ENCODE assay signal across 8 cellular contexts in the genomic region with DNA sequence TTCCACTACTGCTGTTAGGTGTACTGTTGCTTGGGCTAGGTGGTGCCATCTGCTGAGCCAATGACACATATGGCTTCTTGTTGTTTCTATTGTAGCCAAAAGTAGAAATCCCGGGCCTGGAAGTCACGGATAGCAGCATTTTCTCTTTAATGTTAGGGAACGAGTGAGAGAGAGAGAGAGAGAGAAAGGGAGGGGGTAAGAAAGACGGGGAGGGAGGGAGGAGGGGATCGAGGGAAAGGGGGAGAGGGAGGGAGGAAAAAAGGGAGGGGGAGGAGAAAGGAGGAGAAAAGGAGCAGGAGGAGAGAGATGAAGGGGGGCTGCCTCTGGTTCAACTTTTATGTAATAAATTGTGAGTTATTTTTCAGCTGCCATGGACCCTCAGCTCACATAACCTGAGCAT. TPM values are rescaled to one million over a fixed set of nuclear protein-coding genes. Genes with fewer than 3 reads are reported as not detected.
DNase-seq lines count a peak whose midpoint lies in the region; ATAC-seq and TF ChIP-seq lines count a peak whose summit lies in the region.
"Not testable (repeated sequence)": the region's sequence is repeated elsewhere in the genome, so short reads cannot be mapped to it uniquely, and the experiment has no call there.

No MANE protein-coding gene starts in this region.

- H3K27ac ChIP-seq in mesodermal cell (ENCODE audit: low read depth, low read length, severe bottlenecking): not testable (repeated sequence)

- H3K36me3 Mint-ChIP-seq in activated CD8-positive, alpha-beta memory T cell treated with anti-CD3 and anti-CD28 coated beads, Interleukin-2, amount 10 ng/mL, durations not matched to agents 7 days and 5 days: peaks cover 57% of the 10 kb centered on the region

- not testable (repeated sequence) for H3K4me1 ChIP-seq in mesodermal cell (ENCODE audit: control insufficient read depth, insufficient read depth, low read length, poor library complexity, severe bottlenecking)
- H3K4me1 ChIP-seq in skeletal muscle satellite cell (ENCODE audit: control insufficient read depth, insufficient read depth, low read length): peaks cover 15% of the 10 kb centered on the region

- not testable (repeated sequence) for H3K27me3 ChIP-seq in skeletal muscle satellite cell (ENCODE audit: control insufficient read depth, insufficient read depth, low read length)

- not testable (repeated sequence) for H3K27ac Mint-ChIP-seq in activated CD8-positive, alpha-beta memory T cell treated with anti-CD3 and anti-CD28 coated beads, Interleukin-2, amount 10 ng/mL, durations not matched to agents 7 days and 5 days

- 94 to 97% methylated on average over 3 to 5 of the region's 5 CpGs for WGBS in mesodermal cell (ENCODE audit: insufficient coverage in 2 of 2), 2 experiments

- CTCF ChIA-PET in activated CD8-positive, alpha-beta memory T cell treated with anti-CD3 and anti-CD28 coated beads, Interleukin-2, amount 10 ng/mL, durations not matched to agents 7 days and 5 days (lab: Charles Lee): not testable (repeated sequence)

- not testable (repeated sequence) for H3K27me3 Mint-ChIP-seq in activated CD8-positive, alpha-beta memory T cell treated with anti-CD3 and anti-CD28 coated beads, Interleukin-2, amount 10 ng/mL, durations not matched to agents 7 days and 5 days

- H3K4me1 Mint-ChIP-seq in activated CD8-positive, alpha-beta memory T cell treated with anti-CD3 and anti-CD28 coated beads, Interleukin-2, amount 10 ng/mL, durations not matched to agents 7 days and 5 days: not testable (repeated sequence)

- H3K4me3 ChIP-seq in LNCaP clone FGC (ENCODE audit: low read depth, low read length) (peak overlapping the region; percentile 37; the same call in 1 of the 2 replicates), choroid plexus epithelial cell (ENCODE audit: low read depth, low read length) (peak overlapping the region; percentile 45), foreskin fibroblast (ENCODE audit: low read depth in 1 of 2, low read length in 2 of 2) (peak overlapping the region; percentile 22 to 41), mesodermal cell (ENCODE audit: extremely low read depth, insufficient read depth, low read length, poor library complexity, severe bottlenecking) (peak overlapping the region; percentile 23), skeletal muscle satellite cell (ENCODE audit: low read length) (peak overlapping the region; percentile 38)

- not testable (repeated sequence) for H3K4me2 ChIP-seq in skeletal muscle satellite cell (ENCODE audit: low read length)

- H3K9me3 Mint-ChIP-seq in activated CD8-positive, alpha-beta memory T cell treated with anti-CD3 and anti-CD28 coated beads, Interleukin-2, amount 10 ng/mL, durations not matched to agents 7 days and 5 days (ENCODE audit: low read depth): peaks cover 29% of the 10 kb centered on the region

- DNase-seq in ACHN: peak; percentile 50
- DNase-seq in G401 (ENCODE audit: low spot score): peak; percentile 54
- DNase-seq in LNCaP clone FGC (ENCODE audit: low read depth); activated CD8-positive, alpha-beta memory T cell treated with anti-CD3 and anti-CD28 coated beads, Interleukin-2, amount 10 ng/mL, durations not matched to agents 7 days and 5 days: not testable (repeated sequence)
- peak; percentile 27 for DNase-seq in choroid plexus epithelial cell (ENCODE audit: low read depth)
- DNase-seq in foreskin fibroblast: peak in 1 of 2 donors; percentile 12

- H3K4me3 Mint-ChIP-seq in activated CD8-positive, alpha-beta memory T cell treated with anti-CD3 and anti-CD28 coated beads, Interleukin-2, amount 10 ng/mL, durations not matched to agents 7 days and 5 days: peak overlapping the region; percentile 11

- ATAC-seq in activated CD8-positive, alpha-beta memory T cell treated with anti-CD3 and anti-CD28 coated beads, Interleukin-2, amount 10 ng/mL, durations not matched to agents 7 days and 5 days: not testable (repeated sequence)

- H3K9me3 ChIP-seq in mesodermal cell (ENCODE audit: control insufficient read depth, low read length): peaks cover 44% of the 10 kb centered on the region
- peaks cover 12% of the 10 kb centered on the region for H3K9me3 ChIP-seq in skeletal muscle satellite cell (replicated peaks; ENCODE audit: low read length)

- H3K36me3 ChIP-seq in mesodermal cell (ENCODE audit: control insufficient read depth, insufficient read depth, low read length): peaks cover 21% of the 10 kb centered on the region
- H3K36me3 ChIP-seq in skeletal muscle satellite cell (ENCODE audit: insufficient read depth, low read length): not testable (repeated sequence)

- TF ChIP-seq CTCF in LNCaP clone FGC (IDR thresholded peaks at IDR 0.05; ENCODE audit: control insufficient read depth, extremely low read depth, insufficient read depth); choroid plexus epithelial cell (conservative IDR thresholded peaks at IDR 0.05; ENCODE audit: low read depth, low read length); foreskin fibroblast (IDR thresholded peaks at IDR 0.05; ENCODE audit: low read depth, low read length): not testable (repeated sequence)

- in situ Hi-C loops in ACHN (cut with HindIII; ENCODE audit: low pct_ligation_motif_present, low pct_unique_long_range_greater_than_20kb, low sequenced_read_pairs); G401 (cut with HindIII; ENCODE audit: low sequenced_read_pairs): not testable (repeated sequence)

- peak overlapping the region; percentile 63 for H3K9ac ChIP-seq in skeletal muscle satellite cell (ENCODE audit: low read depth, low read length)

RNA-seq across cellular contexts. Expression of a gene that starts 34.8 kb away (rescaled TPM):
- total RNA-seq in G401 (2014; rRNA removed; shearing (Covaris generic)): 16.1 and 20.2 TPM in 2 replicates
- 10 to 100 TPM; 17.1 to 20.1 TPM for total RNA-seq in activated CD8-positive, alpha-beta memory T cell treated with anti-CD3 and anti-CD28 coated beads, Interleukin-2, amount 10 ng/mL, durations not matched to agents 7 days and 5 days
- polyA plus RNA-seq in mesodermal cell (2013, experiment 1 of 2): 9.1 TPM
- polyA plus RNA-seq in mesodermal cell (2013, experiment 2 of 2): 13.1 TPM
- total RNA-seq in skeletal muscle satellite cell (2012; rRNA removed): 12.0 and 18.8 TPM in 2 replicates
